ENCODE assay signal across 8 cellular contexts in genomic region chr16:22572331-22573225, GRCh38.
DNase-seq lines count a peak whose midpoint lies in the region; ATAC-seq, FAIRE-seq and TF ChIP-seq lines count a peak whose summit lies in the region.
"Not testable (repeated sequence)": the region's sequence is repeated elsewhere in the genome, so short reads cannot be mapped to it uniquely, and the experiment has no call there.

No MANE protein-coding gene starts in this region.

- H3K27me3 ChIP-seq in GM12878 (replicated peaks in 1 of 2; ENCODE audit: control insufficient read depth in 2 of 2, insufficient read depth in 2 of 2, low read length in 1 of 2), result not testable (repeated sequence)

- TF ChIP-seq CTCF in C4-2B (conservative IDR thresholded peaks at IDR 0.05), result peak; percentile 9
- TF ChIP-seq CTCF in GM12878 (IDR thresholded peaks at IDR 0.05 in 2 of 3, conservative IDR thresholded peaks at IDR 0.05 in 1 of 3; ENCODE audit: control insufficient read depth in 2 of 3, extremely low read depth in 1 of 3, insufficient read depth in 1 of 3, low read depth in 3 of 3, low read length in 3 of 3), result not testable (repeated sequence)

- not testable (repeated sequence) for H3K4me1 ChIP-seq in GM12878 (ENCODE audit: control insufficient read depth, insufficient read depth, low read length)

- H3K9me3 ChIP-seq in T-helper 17 cell (ENCODE audit: control insufficient read depth, low read length, poor library complexity, severe bottlenecking); GM12878 (replicated peaks; ENCODE audit: control insufficient read depth, insufficient read depth, low read length): not testable (repeated sequence)

- not testable (repeated sequence) for H2AFZ ChIP-seq in GM12878 (ENCODE audit: control insufficient read depth, low read depth, low read length)

- not testable (repeated sequence) for FAIRE-seq in GM12878 (lab: Jason Lieb, UNC)

- not testable (repeated sequence) for H3K79me2 ChIP-seq in GM12878 (ENCODE audit: control insufficient read depth, insufficient read depth, low read length)

- H4K20me1 ChIP-seq in GM12878 (ENCODE audit: control insufficient read depth, insufficient read depth), result not testable (repeated sequence)

- not testable (repeated sequence) for H3K27ac ChIP-seq in C4-2B; GM12878 (ENCODE audit: control insufficient read depth, insufficient read depth)

- not testable (repeated sequence) for H3K36me3 Mint-ChIP-seq in T-helper 17 cell (ENCODE audit: low read depth); memory B cell; stimulated activated naive B cell treated with anti-CD40 and anti-IgM and Interleukin-4, amounts not matched to agents 10 μg/mL and 1 μg/mL and 100 μg/mL, for 72 hours

- SMC1A ChIA-PET in GM12878 (lab: Charles Lee; ENCODE audit: uncharacterized antibody, unreplicated experiment), result not testable (repeated sequence)

- WGBS in GM12878 (ENCODE audit: insufficient coverage, insufficient replicate concordance, low lambda C conversion rate, missing lambda C conversion rate), result 20% methylated on average over 3 of the region's 11 CpGs

- peak; percentile 6 for ATAC-seq in HG03045 (IDR thresholded peaks at IDR 0.05; ENCODE audit: unreplicated experiment)
- ATAC-seq in T-helper 17 cell, result peak; percentile 43
- ATAC-seq in GM12878, result 0 out of 3 replicates have a peak, but pooled peaks have one; percentile 12
- peak; percentile 72 for ATAC-seq in Right ventricle myocardium superior (ENCODE audit: poor library complexity)
- peak; percentile 72 for ATAC-seq in memory B cell (ENCODE audit: low read depth)
- ATAC-seq in stimulated activated naive B cell treated with anti-CD40 and anti-IgM and Interleukin-4, amounts not matched to agents 10 μg/mL and 1 μg/mL and 100 μg/mL, for 72 hours (replicated peaks), result peak; percentile 39 to 62

- RAD21 ChIA-PET in GM12878 (lab: Charles Lee; ENCODE audit: unreplicated experiment), result not testable (repeated sequence)

- not testable (repeated sequence) for H3K36me3 ChIP-seq in GM12878 (ENCODE audit: control insufficient read depth in 2 of 2, insufficient read depth in 2 of 2, low read length in 1 of 2)

- H3K27ac Mint-ChIP-seq in T-helper 17 cell; memory B cell; stimulated activated naive B cell treated with anti-CD40 and anti-IgM and Interleukin-4, amounts not matched to agents 10 μg/mL and 1 μg/mL and 100 μg/mL, for 72 hours: not testable (repeated sequence)

- not testable (repeated sequence) for H3K9ac ChIP-seq in GM12878 (ENCODE audit: control insufficient read depth, insufficient read depth, low read length)

- in situ Hi-C loops in GM12878 (cut with MboI), result loop anchor here (25.0 kb wide), 2 partner anchors 160 to 260 kb away; no protein-coding TSS in a partner anchor

- TF ChIP-seq RAD21 in GM12878 (IDR thresholded peaks at IDR 0.05; ENCODE audit: insufficient read depth, low read depth, low read length), result not testable (repeated sequence)

- H3K4me3 ChIP-seq in GM12878, result not testable (repeated sequence)

- H3K4me3 Mint-ChIP-seq in T-helper 17 cell; memory B cell; stimulated activated naive B cell treated with anti-CD40 and anti-IgM and Interleukin-4, amounts not matched to agents 10 μg/mL and 1 μg/mL and 100 μg/mL, for 72 hours: not testable (repeated sequence)

- CTCF ChIA-PET in GM12878 (lab: Yijun Ruan, JAX), result not testable (repeated sequence)

- TF ChIP-seq POLR2A in GM12878 (IDR thresholded peaks at IDR 0.05; ENCODE audit: low read depth, low read length), result not testable (repeated sequence)

- intact Hi-C loops in GM12878 (cut with micrococcal nuclease; ENCODE audit: unreplicated experiment); Right ventricle myocardium superior (cut with DNase I): not testable (repeated sequence)

- BruUV-seq in GM12878 (replicated peaks; lab: Mats Ljungman, UMichigan), result not testable (repeated sequence)

- not testable (repeated sequence) for TF ChIP-seq EP300 in GM12878 (IDR thresholded peaks at IDR 0.05; ENCODE audit: borderline replicate concordance in 1 of 2, control insufficient read depth in 1 of 2, low read depth in 2 of 2, low read length in 2 of 2)

- POLR2A ChIA-PET in GM12878 (lab: Charles Lee), result not testable (repeated sequence)

- not testable (repeated sequence) for H3K4me2 ChIP-seq in GM12878 (ENCODE audit: control insufficient read depth, insufficient read depth)

- H3K9me3 Mint-ChIP-seq in memory B cell; stimulated activated naive B cell treated with anti-CD40 and anti-IgM and Interleukin-4, amounts not matched to agents 10 μg/mL and 1 μg/mL and 100 μg/mL, for 72 hours: not testable (repeated sequence)

- peaks cover 19% of the 10 kb centered on the region for H3K27me3 Mint-ChIP-seq in T-helper 17 cell
- not testable (repeated sequence) for H3K27me3 Mint-ChIP-seq in memory B cell; stimulated activated naive B cell treated with anti-CD40 and anti-IgM and Interleukin-4, amounts not matched to agents 10 μg/mL and 1 μg/mL and 100 μg/mL, for 72 hours

- peak; percentile 5 for DNase-seq in NOMO-1 treated with dmso at 0.1 percent for 144 hours (lab: John Stamatoyannopoulos, UW; ENCODE audit: unreplicated experiment)
- not testable (repeated sequence) for DNase-seq in T-helper 17 cell; GM12878 (ENCODE audit: low read depth, low spot score); Right ventricle myocardium superior; memory B cell (ENCODE audit: low spot score in 2 of 2); stimulated activated naive B cell treated with anti-CD40 and anti-IgM and Interleukin-4, amounts not matched to agents 10 μg/mL and 1 μg/mL and 100 μg/mL, for 72 hours

- H3K4me1 Mint-ChIP-seq in T-helper 17 cell; memory B cell; stimulated activated naive B cell treated with anti-CD40 and anti-IgM and Interleukin-4, amounts not matched to agents 10 μg/mL and 1 μg/mL and 100 μg/mL, for 72 hours: not testable (repeated sequence)

Comparison
In these comparisons a context has a peak if more than half of its experiments do, and no peak if none do; other contexts are left out.
1. ATAC-seq: peak in every context shown above with its lines; median percentile 72 in Right ventricle myocardium superior; 72 in memory B cell; 50 in stimulated activated naive B cell treated with anti-CD40 and anti-IgM and Interleukin-4, amounts not matched to agents 10 μg/mL and 1 μg/mL and 100 μg/mL, for 72 hours; 43 in T-helper 17 cell; 12 in GM12878; 6 in HG03045.